ENCODE assay signal across 13 cellular contexts in genomic region chr2:234447189-234447588, GRCh38. TPM values are rescaled to one million over a fixed set of nuclear protein-coding genes. Genes with fewer than 3 reads are reported as not detected.
DNase-seq lines count a peak whose midpoint lies in the region; FAIRE-seq and TF ChIP-seq lines count a peak whose summit lies in the region.
"Had no signal": no experiment of that assay in that cellular context is flagged by ENCODE, and none has a peak within 500 bp of the region (broad histone marks: within the 10 kb centered on the region; RNA-seq: fewer than 3 reads in every experiment).

No MANE protein-coding gene starts in this region.

- 93 to 96% methylated on average over 6 of the region's 6 CpGs for WGBS in thyroid gland, 2 donors

- H3K9me3 ChIP-seq in keratinocyte (ENCODE audit: control insufficient read depth, low read depth, low read length) (no peaks in the 10 kb centered on the region), thyroid gland (no peaks in the 10 kb centered on the region)
- H3K9me3 ChIP-seq: uterus had no signal

- peak overlapping the region; percentile 99 for H3K27ac Mint-ChIP-seq in activated naive CD4-positive, alpha-beta T cell treated with anti-CD3 and anti-CD28 coated beads, Interleukin-2, amount 10 ng/mL, durations not matched to agents 7 days and 5 days
- peak overlapping the region; percentile 99 for H3K27ac Mint-ChIP-seq in activated naive CD8-positive, alpha-beta T cell

- H3K36me3 ChIP-seq in keratinocyte (ENCODE audit: control insufficient read depth in 2 of 2, extremely low read depth in 1 of 2, insufficient read depth in 2 of 2, low read length in 2 of 2): no peaks in the 10 kb centered on the region
- H3K36me3 ChIP-seq in thyroid gland: no peaks in the 10 kb centered on the region
- H3K36me3 ChIP-seq: uterus had no signal

- peaks cover 46% of the 10 kb centered on the region for H3K9me3 Mint-ChIP-seq in activated naive CD4-positive, alpha-beta T cell treated with anti-CD3 and anti-CD28 coated beads, Interleukin-2, amount 10 ng/mL, durations not matched to agents 7 days and 5 days
- H3K9me3 Mint-ChIP-seq in activated naive CD8-positive, alpha-beta T cell (ENCODE audit: low read depth): no peaks in the 10 kb centered on the region

- H3K9me1 ChIP-seq in keratinocyte (ENCODE audit: control insufficient read depth, extremely low read depth, insufficient read depth, low read length): no peaks in the 10 kb centered on the region

- CTCF ChIA-PET in activated naive CD4-positive, alpha-beta T cell treated with anti-CD3 and anti-CD28 coated beads, Interleukin-2, amount 10 ng/mL, durations not matched to agents 7 days and 5 days (lab: Charles Lee): interaction anchor here (1.3 to 2.8 kb wide), 3 partner anchors 36 to 158 kb away, joined by 4 to 15 read pairs (median 12); no protein-coding TSS in a partner anchor

- peaks cover 87% of the 10 kb centered on the region for H3K36me3 Mint-ChIP-seq in activated naive CD4-positive, alpha-beta T cell treated with anti-CD3 and anti-CD28 coated beads, Interleukin-2, amount 10 ng/mL, durations not matched to agents 7 days and 5 days
- H3K36me3 Mint-ChIP-seq in activated naive CD8-positive, alpha-beta T cell: peaks cover 6% of the 10 kb centered on the region

- peaks cover 96% of the 10 kb centered on the region for H3K4me1 Mint-ChIP-seq in activated naive CD4-positive, alpha-beta T cell treated with anti-CD3 and anti-CD28 coated beads, Interleukin-2, amount 10 ng/mL, durations not matched to agents 7 days and 5 days
- peaks cover 88% of the 10 kb centered on the region for H3K4me1 Mint-ChIP-seq in activated naive CD8-positive, alpha-beta T cell (ENCODE audit: low read depth)

- peaks cover 42% of the 10 kb centered on the region for H3K4me1 ChIP-seq in keratinocyte (ENCODE audit: control insufficient read depth, extremely low read depth, insufficient read depth, low read length)
- H3K4me1 ChIP-seq in thyroid gland: peaks cover 0 to 5% of the 10 kb centered on the region in 2 donors
- H3K4me1 ChIP-seq: uterus had no signal

- H3K4me2 ChIP-seq in keratinocyte (ENCODE audit: control insufficient read depth, extremely low read depth, insufficient read depth, low read depth, low read length): peak overlapping the region; percentile 64

- TF ChIP-seq CTCF in keratinocyte (optimal IDR thresholded peaks at IDR 0.05 in 1 of 3, IDR thresholded peaks at IDR 0.05 in 1 of 3, conservative IDR thresholded peaks at IDR 0.05 in 1 of 3; ENCODE audit: extremely low read depth in 1 of 3, insufficient read depth in 2 of 3, low read length in 3 of 3): no peak
- TF ChIP-seq CTCF in thyroid gland (IDR thresholded peaks at IDR 0.05): no peak

- H3K4me3 ChIP-seq in keratinocyte (ENCODE audit: control insufficient read depth in 2 of 3, extremely low read depth in 1 of 3, insufficient read depth in 2 of 3, low read depth in 1 of 3, low read length in 3 of 3) (peak overlapping the region in 1 of 3 experiments; percentile 47), thyroid gland (replicated peaks in 1 of 3) (no peak overlapping the region)
- H3K4me3 ChIP-seq: GM23248, uterus had no signal

- no peaks in the 10 kb centered on the region for H3K27me3 Mint-ChIP-seq in activated naive CD4-positive, alpha-beta T cell treated with anti-CD3 and anti-CD28 coated beads, Interleukin-2, amount 10 ng/mL, durations not matched to agents 7 days and 5 days
- no peaks in the 10 kb centered on the region for H3K27me3 Mint-ChIP-seq in activated naive CD8-positive, alpha-beta T cell

- H3K9ac ChIP-seq in keratinocyte (ENCODE audit: control insufficient read depth, extremely low read depth, insufficient read depth, low read length): peak overlapping the region; percentile 57
- H3K9ac ChIP-seq: GM23248 had no signal

- TF ChIP-seq POLR2A in thyroid gland (IDR thresholded peaks at IDR 0.05): no peak

- intact Hi-C loops in posterior vena cava (cut with DNase I) (loop anchor here in 1 of 2 donors (5.0 to 10.0 kb wide), 2 partner anchors 48 to 1625 kb away; partner anchors contain the start of gene ARL4C), thyroid gland (cut with DNase I) (no loop called here)

- H3K4me3 Mint-ChIP-seq in activated naive CD4-positive, alpha-beta T cell treated with anti-CD3 and anti-CD28 coated beads, Interleukin-2, amount 10 ng/mL, durations not matched to agents 7 days and 5 days: peak overlapping the region; percentile 64
- H3K4me3 Mint-ChIP-seq in activated naive CD8-positive, alpha-beta T cell: no peak overlapping the region

- no peaks in the 10 kb centered on the region for H4K20me1 ChIP-seq in keratinocyte (ENCODE audit: control insufficient read depth, extremely low read depth, insufficient read depth, low read length)

- dilution Hi-C loops in keratinocyte (cut with MboI; ENCODE audit: extremely low pct_ligation_motif_present, low sequenced_read_pairs): no loop called here

- H3K79me2 ChIP-seq in keratinocyte (ENCODE audit: control insufficient read depth, insufficient read depth, low read length): no peaks in the 10 kb centered on the region

- H3K27ac ChIP-seq in keratinocyte (ENCODE audit: control insufficient read depth, insufficient read depth, low read length) (peak overlapping the region; percentile 81), thyroid gland (no peak overlapping the region)
- H3K27ac ChIP-seq: GM23248, uterus had no signal

- DNase-seq in activated naive CD4-positive, alpha-beta T cell treated with anti-CD3 and anti-CD28 coated beads, Interleukin-2, amount 10 ng/mL, durations not matched to agents 7 days and 5 days: no peak
- no peak for DNase-seq in activated naive CD4-positive, alpha-beta T cell treated with Interleukin-2 at 50 U/mL for 16 hours
- DNase-seq in keratinocyte (ENCODE audit: low read depth, low spot score): no peak
- no peak for DNase-seq in posterior vena cava (ENCODE audit: low spot score)
- no peak for DNase-seq in thyroid gland
- no peak for DNase-seq in HCEC 1CT
- no peak for DNase-seq in H4 (ENCODE audit: low spot score)
- DNase-seq: EL, GM23248, MV-4-11, T1000 had no signal

- peak overlapping the region; percentile 51 for H2AFZ ChIP-seq in keratinocyte (ENCODE audit: control insufficient read depth, low read length)
- H2AFZ ChIP-seq: GM23248 had no signal

- no peak for FAIRE-seq in keratinocyte (lab: Jason Lieb, UNC)

- no peaks in the 10 kb centered on the region for H3K27me3 ChIP-seq in keratinocyte (ENCODE audit: control insufficient read depth, extremely low read depth, insufficient read depth, low read length)
- H3K27me3 ChIP-seq in thyroid gland: no peaks in the 10 kb centered on the region
- H3K27me3 ChIP-seq: uterus had no signal

RNA-seq across cellular contexts. Expression of gene ARL4C, which starts 49.7 kb away (rescaled TPM):
- polyA plus RNA-seq in keratinocyte: 55.0 to 108 TPM (median 79.5 TPM) in 3 replicates
- 15.7 TPM for polyA plus RNA-seq in keratinocyte (2011; ENCODE audit: low read depth)
- polyA plus RNA-seq in keratinocyte (2011; cell fraction: cytosol; rRNA removed): 88.4 and 91.7 TPM in 2 replicates
- 80.7 and 82.4 TPM in 2 replicates for polyA plus RNA-seq in keratinocyte (2011; cell fraction: nucleus; rRNA removed)
- 33.5 and 151 TPM in 2 replicates for polyA plus RNA-seq in keratinocyte (2012; ENCODE audit: low replicate concordance)
- polyA minus RNA-seq in keratinocyte: 54.9 to 71.5 TPM (median 67.6 TPM) in 3 replicates
- 123 TPM for polyA minus RNA-seq in keratinocyte (2011; cell fraction: cytosol; rRNA and poly(A)+ RNA removed)
- polyA minus RNA-seq in keratinocyte (2011; cell fraction: nucleus; rRNA and poly(A)+ RNA removed): 45.6 and 62.1 TPM in 2 replicates
- total RNA-seq in posterior vena cava (10 to 100 TPM; 12.5 to 13.0 TPM), thyroid gland (1 to 10 TPM; 1.5 to 6.3 (median 3.8) TPM)
- 6.7 and 7.0 TPM in 2 replicates for total RNA-seq in H4 (2014; rRNA removed; shearing (Covaris generic))
